16 cellular contexts compared by ENCODE assay signal in the genomic region with DNA sequence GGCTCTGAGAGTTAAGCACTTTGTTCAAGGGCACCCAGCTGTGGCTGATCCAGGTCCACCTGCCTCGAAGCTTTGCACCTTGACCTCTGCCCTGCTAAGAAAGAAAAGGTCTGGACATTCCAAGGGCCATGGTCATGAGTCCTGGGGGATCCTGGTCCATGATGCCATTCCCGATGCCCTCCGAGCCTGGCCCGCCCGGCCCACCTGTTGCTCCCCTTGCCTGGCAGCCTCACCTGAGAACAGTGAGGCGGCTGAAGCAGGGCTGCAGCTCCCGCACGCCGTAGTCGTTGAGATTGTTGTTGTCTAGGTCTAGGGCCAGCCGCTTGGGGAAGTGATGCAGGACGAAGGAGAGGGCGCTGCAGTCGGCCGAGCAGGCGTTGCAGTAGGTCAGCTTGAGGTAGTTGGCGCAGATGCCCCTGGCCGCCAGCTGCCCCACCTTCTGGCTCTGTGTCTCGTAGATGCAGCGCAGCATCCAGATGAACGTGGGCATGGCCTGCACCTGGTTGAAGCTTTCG. TPM values are rescaled to one million over a fixed set of nuclear protein-coding genes. Genes with fewer than 3 reads are reported as not detected.
DNase-seq lines count a peak whose midpoint lies in the region; TF ChIP-seq lines count a peak whose summit lies in the region.
"Had no signal": no experiment of that assay in that cellular context is flagged by ENCODE, and none has a peak within 500 bp of the region (broad histone marks: within the 10 kb centered on the region; RNA-seq: fewer than 3 reads in every experiment).

No MANE protein-coding gene starts in this region.

- no peak overlapping the region for H3K4ac ChIP-seq in neuronal stem cell (ENCODE audit: low read length)

- H3K4me3 ChIP-seq in adipocyte (ENCODE audit: low read length), result no peak overlapping the region
- no peak overlapping the region for H3K4me3 ChIP-seq in neuronal stem cell (ENCODE audit: low read length in 2 of 2)
- no peak overlapping the region for H3K4me3 ChIP-seq in uterus
- H3K4me3 ChIP-seq: BLaER1 treated with 17β-estradiol and CSF1 and Interleukin-3, amounts not matched to agents 10 nM and 100 nM; HAP-1 had no signal

- peaks cover 28% of the 10 kb centered on the region for H3K4me1 ChIP-seq in adipocyte (ENCODE audit: control insufficient read depth, insufficient read depth, low read length)
- H3K4me1 ChIP-seq in neuronal stem cell (ENCODE audit: control insufficient read depth in 2 of 2, insufficient read depth in 1 of 2, low read depth in 1 of 2, low read length in 2 of 2), result no peaks in the 10 kb centered on the region
- H3K4me1 ChIP-seq in uterus, result no peaks in the 10 kb centered on the region
- H3K4me1 ChIP-seq: HAP-1 had no signal

- no peak overlapping the region for H4K8ac ChIP-seq in neuronal stem cell (ENCODE audit: low read depth, low read length)

- H3K18ac ChIP-seq in neuronal stem cell (ENCODE audit: low read length), result peak overlapping the region; percentile 44

- in situ Hi-C loops in GM13976 (cut with MboI; ENCODE audit: low sequenced_read_pairs, unreplicated experiment), result no loop called here

- H2BK15ac ChIP-seq in neuronal stem cell (ENCODE audit: low read length), result no peak overlapping the region

- TF ChIP-seq POLR2A in uterus (IDR thresholded peaks at IDR 0.05), result no peak

- no peak overlapping the region for H3K23ac ChIP-seq in neuronal stem cell (ENCODE audit: low read depth, low read length, poor library complexity)

- H3K9ac ChIP-seq in adipocyte (ENCODE audit: low read length), result peak overlapping the region; percentile 23
- H3K9ac ChIP-seq in neuronal stem cell (ENCODE audit: low read depth, low read length, poor library complexity), result no peak overlapping the region
- H3K9ac ChIP-seq: BLaER1 treated with 17β-estradiol and CSF1 and Interleukin-3, amounts not matched to agents 10 nM and 100 nM had no signal

- no peak overlapping the region for H2BK5ac ChIP-seq in neuronal stem cell (ENCODE audit: low read length)

- H3K36me3 ChIP-seq in adipocyte (ENCODE audit: control insufficient read depth, insufficient read depth, low read length, severe bottlenecking), result peaks cover 62% of the 10 kb centered on the region
- peaks cover 10 to 39% of the 10 kb centered on the region in 2 donors for H3K36me3 ChIP-seq in neuronal stem cell (replicated peaks in 1 of 2; ENCODE audit: control insufficient read depth in 2 of 2, insufficient read depth in 2 of 2, low read length in 2 of 2)
- no peaks in the 10 kb centered on the region for H3K36me3 ChIP-seq in uterus

- no CpG with 5 or more reads among the region's 22 CpGs for WGBS in neuronal stem cell (ENCODE audit: extremely low coverage in 2 of 2, insufficient read length in 2 of 2, insufficient replicate concordance in 1 of 2), 2 donors

- peak overlapping the region; percentile 83 for H3K14ac ChIP-seq in neuronal stem cell (ENCODE audit: low read length)

- no peak overlapping the region for H2AFZ ChIP-seq in neuronal stem cell (ENCODE audit: low read length)

- no peak for TF ChIP-seq CTCF in GM13976 (IDR thresholded peaks at IDR 0.05; ENCODE audit: borderline replicate concordance, control extremely low read depth, extremely low read depth, insufficient read depth, missing control alignments)
- no peak for TF ChIP-seq CTCF in uterus (IDR thresholded peaks at IDR 0.05)

- no peak overlapping the region for H2BK120ac ChIP-seq in neuronal stem cell (ENCODE audit: low read depth, low read length)

- intact Hi-C loops in uterus (cut with DNase I; ENCODE audit: low total_unique reads), result no loop called here

- no peak overlapping the region for H2AK5ac ChIP-seq in neuronal stem cell (ENCODE audit: low read depth, low read length)

- no peaks in the 10 kb centered on the region for H3K79me1 ChIP-seq in neuronal stem cell (ENCODE audit: low read depth, low read length)

- H3K9me3 ChIP-seq in adipocyte (ENCODE audit: control insufficient read depth, low read length) (no peaks in the 10 kb centered on the region), neuronal stem cell (replicated peaks in 1 of 2; ENCODE audit: control insufficient read depth in 2 of 2, insufficient read depth in 1 of 2, low read depth in 1 of 2, low read length in 2 of 2) (no peaks in the 10 kb centered on the region), uterus (no peaks in the 10 kb centered on the region)
- H3K9me3 ChIP-seq: BLaER1 treated with 17β-estradiol and CSF1 and Interleukin-3, amounts not matched to agents 10 nM and 100 nM; HAP-1 had no signal

- H2BK12ac ChIP-seq in neuronal stem cell (ENCODE audit: low read length), result no peak overlapping the region

- no peak overlapping the region for H3K4me2 ChIP-seq in neuronal stem cell (ENCODE audit: insufficient read depth, low read length, poor library complexity, severe bottlenecking)

- H3K27ac ChIP-seq in neuronal stem cell (replicated peaks; ENCODE audit: low read length) (no peak overlapping the region), uterus (no peak overlapping the region)

- H4K91ac ChIP-seq in neuronal stem cell (ENCODE audit: low read depth, low read length, poor library complexity), result no peak overlapping the region

- DNase-seq in activated gamma-delta T cell (lab: John Stamatoyannopoulos, UW) (peak; percentile 8), activated gamma-delta T cell treated with Interleukin-2 at 50 U/mL for 16 hours (no peak), GM13976 (ENCODE audit: low spot score) (peak; percentile 6), adipocyte (ENCODE audit: low read depth) (no peak), neuronal stem cell (ENCODE audit: low spot score) (no peak), NCI-H2227 (lab: John Stamatoyannopoulos, UW; ENCODE audit: unreplicated experiment) (no peak), uterus (no peak)
- no peak for DNase-seq in effector CD4-positive, alpha-beta T cell
- DNase-seq: ACHN; Calu3; CD4-positive, alpha-beta T cell; DMS 273 treated with DMSO at 0.1 percent for 48 hours; GOT3; HFFc6 had no signal

- H3K27me3 ChIP-seq in adipocyte (replicated peaks; ENCODE audit: control insufficient read depth, insufficient read depth, low read length) (no peaks in the 10 kb centered on the region), neuronal stem cell (ENCODE audit: control insufficient read depth in 3 of 3, insufficient read depth in 3 of 3, low read depth in 1 of 3, low read length in 3 of 3) (no peaks in the 10 kb centered on the region), uterus (no peaks in the 10 kb centered on the region)
- H3K27me3 ChIP-seq: BLaER1 treated with 17β-estradiol and CSF1 and Interleukin-3, amounts not matched to agents 10 nM and 100 nM had no signal

RNA-seq across cellular contexts. Expression of gene NOD1, which starts 27.5 kb away (rescaled TPM):
- 6.4 TPM for polyA plus RNA-seq in neuronal stem cell (2013, experiment 1 of 2)
- polyA plus RNA-seq in neuronal stem cell (2013, experiment 2 of 2), result 6.4 TPM
- 10 to 100 TPM in 3 of 4 donors, 1 to 10 TPM in 1; 9.2 to 22.1 (median 12.7) TPM for total RNA-seq in uterus

RNA-seq across cellular contexts. Expression of gene GGCT, which starts 53.6 kb away (rescaled TPM):
- polyA plus RNA-seq in neuronal stem cell (2013, experiment 1 of 2), result 84.3 TPM
- 85.9 TPM for polyA plus RNA-seq in neuronal stem cell (2013, experiment 2 of 2)
- 10 to 100 TPM in 3 of 4 donors, 1 to 10 TPM in 1; 4.9 to 35.9 (median 21.3) TPM for total RNA-seq in uterus

Comparison
In these comparisons a context has a peak if more than half of its experiments do, and no peak if none do; other contexts are left out.
1. DNase-seq: peak in activated gamma-delta T cell (single experiment) and GM13976 (single experiment); none in activated gamma-delta T cell treated with Interleukin-2 at 50 U/mL for 16 hours (single experiment), adipocyte (single experiment), neuronal stem cell (single experiment), effector CD4-positive, alpha-beta T cell (single experiment), NCI-H2227 (single experiment) and uterus (0 of 2).